In genomic region chr3:129417354-129417753, GRCh38 we compare ENCODE assay signal across 1 cellular context.
TF ChIP-seq lines count a peak whose summit lies in the region.

No MANE protein-coding gene starts in this region.

TF ChIP-seq in endothelial cell of umbilical vein, 7 proteins besides CTCF, POLR2A, EP300 and RAD21:
- TF ChIP-seq MAX (IDR thresholded peaks at IDR 0.05; ENCODE audit: insufficient read depth, insufficient read length) = no peak
- no peak for TF ChIP-seq POLR2AphosphoS5 (IDR thresholded peaks at IDR 0.05; ENCODE audit: insufficient read depth, low read depth, low read length)
- TF ChIP-seq MYC (IDR thresholded peaks at IDR 0.05; ENCODE audit: low read depth, low read length) = no peak
- no peak for TF ChIP-seq JUN (IDR thresholded peaks at IDR 0.05; ENCODE audit: borderline replicate concordance, insufficient read depth, insufficient read length, low read depth)
- no peak for TF ChIP-seq GATA2 (IDR thresholded peaks at IDR 0.05; ENCODE audit: insufficient read depth, insufficient read length, low read depth, low read length)
- TF ChIP-seq EZH2 (IDR thresholded peaks at IDR 0.05; ENCODE audit: borderline replicate concordance, low read depth, low read length, severe bottlenecking) = no peak
- no peak for TF ChIP-seq FOS (IDR thresholded peaks at IDR 0.05; ENCODE audit: borderline replicate concordance, insufficient read depth, low read length)
